In genomic region chr20:17735206-17735804, GRCh38 we compare ENCODE assay signal across 14 cellular contexts. TPM values are rescaled to one million over a fixed set of nuclear protein-coding genes. Genes with fewer than 3 reads are reported as not detected.
DNase-seq lines count a peak whose midpoint lies in the region; ATAC-seq, FAIRE-seq and TF ChIP-seq lines count a peak whose summit lies in the region.
"Had no signal": no experiment of that assay in that cellular context is flagged by ENCODE, and none has a peak within 500 bp of the region (broad histone marks: within the 10 kb centered on the region; RNA-seq: fewer than 3 reads in every experiment).

No MANE protein-coding gene starts in this region.

- no peaks in the 10 kb centered on the region for H3K23me2 ChIP-seq in H1 (ENCODE audit: low read depth, low read length)

- H3K79me2 ChIP-seq in H1 (ENCODE audit: control insufficient read depth in 1 of 2, insufficient read depth in 2 of 2, low read length in 2 of 2): no peaks in the 10 kb centered on the region

- peaks cover 3% of the 10 kb centered on the region for H3K9me3 Mint-ChIP-seq in natural killer cell treated with Interleukin-12 subunit alpha and Interleukin-12 subunit beta and Interleukin-15 and Interleukin-18, amount 100 ng/mL, for 72 hours
- H3K9me3 Mint-ChIP-seq in natural killer cell (peaks cover 2 to 3% of the 10 kb centered on the region in 2 donors), mesothelial cell of epicardium (peaks cover 29% of the 10 kb centered on the region)
- no peaks in the 10 kb centered on the region for H3K9me3 Mint-ChIP-seq in activated naive CD8-positive, alpha-beta T cell treated with anti-CD3 and anti-CD28 coated beads for 36 hours

- H3K18ac ChIP-seq in H1 (ENCODE audit: extremely low read depth, low read length): no peak overlapping the region

- H3K4ac ChIP-seq in H1 (replicated peaks; ENCODE audit: insufficient read length, low read depth, low read length): no peak overlapping the region

- H3K56ac ChIP-seq in H1 (replicated peaks; ENCODE audit: insufficient read length, low read depth, low read length): no peak overlapping the region

- H2AFZ ChIP-seq in H1 (ENCODE audit: low read length): peak overlapping the region; percentile 65; the same call in 1 of the 2 replicates

- H4K8ac ChIP-seq in H1 (ENCODE audit: extremely low read depth, insufficient read depth, low read length): no peak overlapping the region

- H3K27ac Mint-ChIP-seq in natural killer cell treated with Interleukin-12 subunit alpha and Interleukin-12 subunit beta and Interleukin-15 and Interleukin-18, amount 100 ng/mL, for 72 hours: no peak overlapping the region
- H3K27ac Mint-ChIP-seq in natural killer cell: no peak overlapping the region
- peak overlapping the region; percentile 85 for H3K27ac Mint-ChIP-seq in mesothelial cell of epicardium
- H3K27ac Mint-ChIP-seq in activated naive CD8-positive, alpha-beta T cell treated with anti-CD3 and anti-CD28 coated beads for 36 hours: no peak overlapping the region

- WGBS in H1 (ENCODE audit: extremely low coverage in 1 of 2, insufficient coverage in 1 of 2, insufficient read length in 1 of 2, insufficient replicate concordance in 2 of 2, low coverage in 1 of 2, low lambda C conversion rate in 2 of 2, missing lambda C conversion rate in 1 of 2), 2 experiments: 87% methylated on average over 7 of the region's 9 CpGs; no CpG with 5 or more reads in 1 of the 2 experiments

- H3K27ac ChIP-seq in H1 (ENCODE audit: low read depth, low read length): no peak overlapping the region
- H3K27ac ChIP-seq: sigmoid colon had no signal

- H3K9ac ChIP-seq in H1 (replicated peaks in 1 of 4; ENCODE audit: extremely low read depth in 1 of 4, low read depth in 3 of 4, low read length in 3 of 4): no peak overlapping the region

- H3K27me3 Mint-ChIP-seq in natural killer cell treated with Interleukin-12 subunit alpha and Interleukin-12 subunit beta and Interleukin-15 and Interleukin-18, amount 100 ng/mL, for 72 hours: peaks cover 8 to 11% of the 10 kb centered on the region in 2 donors
- H3K27me3 Mint-ChIP-seq in natural killer cell (ENCODE audit: low read depth in 2 of 2) (peaks cover 7 to 8% of the 10 kb centered on the region in 2 donors), mesothelial cell of epicardium (ENCODE audit: low read depth) (no peaks in the 10 kb centered on the region)
- peaks cover 7% of the 10 kb centered on the region for H3K27me3 Mint-ChIP-seq in activated naive CD8-positive, alpha-beta T cell treated with anti-CD3 and anti-CD28 coated beads for 36 hours

- H3K36me3 ChIP-seq in H1 (ENCODE audit: control insufficient read depth in 2 of 4, insufficient read depth in 4 of 4, low read length in 3 of 4): no peaks in the 10 kb centered on the region
- H3K36me3 ChIP-seq: sigmoid colon had no signal

- H4K5ac ChIP-seq in H1 (ENCODE audit: insufficient read length, low read depth, low read length): no peak overlapping the region

- H2BK120ac ChIP-seq in H1 (replicated peaks; ENCODE audit: low read depth, low read length): no peak overlapping the region

- H3K4me1 ChIP-seq in H1 (replicated peaks in 1 of 4; ENCODE audit: control insufficient read depth in 3 of 4, insufficient read depth in 4 of 4, low read length in 3 of 4): peaks cover 0 to 3% (median 3%) of the 10 kb centered on the region in 4 experiments; a peak in 3 of 7 replicates

- no peaks in the 10 kb centered on the region for H3K27me3 ChIP-seq in H1 (replicated peaks in 1 of 4; ENCODE audit: control insufficient read depth in 3 of 4, extremely low read depth in 1 of 4, insufficient read depth in 3 of 4, low read length in 3 of 4)
- H3K27me3 ChIP-seq: sigmoid colon had no signal

- no peak overlapping the region for H4K91ac ChIP-seq in H1 (replicated peaks; ENCODE audit: insufficient read length, low read length)

- FAIRE-seq in H1 (lab: Jason Lieb, UNC): no peak
- FAIRE-seq: A204.1 had no signal

- H3K14ac ChIP-seq in H1 (ENCODE audit: insufficient read length): no peak overlapping the region

- H3K4me1 Mint-ChIP-seq in natural killer cell treated with Interleukin-12 subunit alpha and Interleukin-12 subunit beta and Interleukin-15 and Interleukin-18, amount 100 ng/mL, for 72 hours (ENCODE audit: low read depth in 2 of 2): peaks cover 0 to 3% of the 10 kb centered on the region in 2 donors
- H3K4me1 Mint-ChIP-seq in natural killer cell (no peaks in the 10 kb centered on the region), mesothelial cell of epicardium (peaks cover 20% of the 10 kb centered on the region)
- H3K4me1 Mint-ChIP-seq in activated naive CD8-positive, alpha-beta T cell treated with anti-CD3 and anti-CD28 coated beads for 36 hours: no peaks in the 10 kb centered on the region

- H3K4me3 Mint-ChIP-seq in natural killer cell treated with Interleukin-12 subunit alpha and Interleukin-12 subunit beta and Interleukin-15 and Interleukin-18, amount 100 ng/mL, for 72 hours: no peak overlapping the region
- H3K4me3 Mint-ChIP-seq in natural killer cell (no peak overlapping the region), mesothelial cell of epicardium (no peak overlapping the region)
- no peak overlapping the region for H3K4me3 Mint-ChIP-seq in activated naive CD8-positive, alpha-beta T cell treated with anti-CD3 and anti-CD28 coated beads for 36 hours

- intact Hi-C loops in natural killer cell (cut with micrococcal nuclease): no loop called here

- H2BK12ac ChIP-seq in H1 (ENCODE audit: low read depth, low read length): peak overlapping the region; percentile 45; the same call in 1 of the 2 replicates

- no peak for TF ChIP-seq CTCF in natural killer cell (IDR thresholded peaks at IDR 0.05)
- TF ChIP-seq CTCF in H1 (IDR thresholded peaks at IDR 0.05; ENCODE audit: control extremely low read depth in 1 of 3, insufficient read depth in 1 of 3, low read depth in 1 of 3, low read length in 3 of 3): no peak
- no peak for TF ChIP-seq CTCF in mesothelial cell of epicardium (IDR thresholded peaks at IDR 0.05; ENCODE audit: unreplicated experiment)
- no peak for TF ChIP-seq CTCF in GM10248 (IDR thresholded peaks at IDR 0.05; ENCODE audit: control extremely low read depth, extremely low read depth, low read depth, missing control alignments)

- no peak overlapping the region for H2AK5ac ChIP-seq in H1 (ENCODE audit: low read depth, low read length)

- POLR2A ChIA-PET in H1 (lab: Charles Lee; ENCODE audit: partially characterized antibody) (interaction anchor here (1.0 kb wide), 1 partner anchor 203 kb away, joined by 3 read pairs; no protein-coding TSS in a partner anchor), GM10248 (lab: Yijun Ruan, JAX) (no interaction called here)

- H4K20me1 ChIP-seq in H1 (replicated peaks in 1 of 2; ENCODE audit: control insufficient read depth in 1 of 2, insufficient read depth in 2 of 2, low read length in 2 of 2): no peaks in the 10 kb centered on the region

- H3K4me2 ChIP-seq in H1 (ENCODE audit: insufficient read depth in 1 of 2, low read depth in 2 of 2, low read length in 2 of 2): no peak overlapping the region

- no peak overlapping the region for H2BK15ac ChIP-seq in H1 (ENCODE audit: low read length)

- peak; percentile 1 for DNase-seq in natural killer cell treated with Interleukin-12 subunit alpha and Interleukin-12 subunit beta and Interleukin-15 and Interleukin-18, amount 100 ng/mL, for 72 hours (ENCODE audit: low spot score)
- DNase-seq in natural killer cell (no peak), H1 (ENCODE audit: low read depth in 1 of 2, low spot score in 2 of 2) (no peak), mesothelial cell of epicardium (ENCODE audit: low spot score in 2 of 2, unreplicated experiment in 2 of 2) (no peak), NCI-H748 (lab: John Stamatoyannopoulos, UW; ENCODE audit: unreplicated experiment) (no peak), GM10248 (ENCODE audit: extremely low spot score) (no peak)
- DNase-seq in activated naive CD8-positive, alpha-beta T cell treated with anti-CD3 and anti-CD28 coated beads for 36 hours: no peak
- DNase-seq: effector CD8-positive, alpha-beta T cell; NCI-H446 treated with DMSO at 0.1 percent for 48 hours; RPMI8226; sigmoid colon had no signal

- no peak overlapping the region for H3K23ac ChIP-seq in H1 (ENCODE audit: insufficient read length)

- no peak overlapping the region for H2BK20ac ChIP-seq in H1 (ENCODE audit: low read length)

- CTCF ChIA-PET in H1 (lab: Charles Lee; ENCODE audit: partially characterized antibody) (interaction anchor here (1.0 kb wide), 1 partner anchor 9 kb away, joined by 5 read pairs; no protein-coding TSS in a partner anchor), GM10248 (lab: Yijun Ruan, JAX) (no interaction called here)

- H3K4me3 ChIP-seq in H1 (ENCODE audit: extremely low read depth in 1 of 4, insufficient read depth in 2 of 4, low read depth in 3 of 4, low read length in 4 of 4): no peak overlapping the region
- H3K4me3 ChIP-seq: sigmoid colon had no signal

- no peak for ATAC-seq in natural killer cell treated with Interleukin-12 subunit alpha and Interleukin-12 subunit beta and Interleukin-15 and Interleukin-18, amount 100 ng/mL, for 72 hours
- ATAC-seq in natural killer cell (no peak), GM19035 (IDR thresholded peaks at IDR 0.05; ENCODE audit: unreplicated experiment) (no peak)

- no peak for TF ChIP-seq EP300 in H1 (IDR thresholded peaks at IDR 0.05; ENCODE audit: borderline replicate concordance in 1 of 2, low read depth in 2 of 2, low read length in 2 of 2)

- no peak for TF ChIP-seq POLR2A in H1 (IDR thresholded peaks at IDR 0.05; ENCODE audit: control extremely low read depth in 1 of 2, low read depth in 2 of 2, low read length in 2 of 2)

- H3K9me3 ChIP-seq in H1 (ENCODE audit: insufficient read depth in 2 of 2, low read depth in 1 of 2, low read length in 1 of 2): peaks cover 6 to 7% of the 10 kb centered on the region in 2 experiments; a peak in 3 of 4 replicates
- H3K9me3 ChIP-seq: sigmoid colon had no signal

- no peaks in the 10 kb centered on the region for H3K36me3 Mint-ChIP-seq in natural killer cell treated with Interleukin-12 subunit alpha and Interleukin-12 subunit beta and Interleukin-15 and Interleukin-18, amount 100 ng/mL, for 72 hours
- H3K36me3 Mint-ChIP-seq in natural killer cell (no peaks in the 10 kb centered on the region), mesothelial cell of epicardium (no peaks in the 10 kb centered on the region)
- no peaks in the 10 kb centered on the region for H3K36me3 Mint-ChIP-seq in activated naive CD8-positive, alpha-beta T cell treated with anti-CD3 and anti-CD28 coated beads for 36 hours

- H2BK5ac ChIP-seq in H1 (ENCODE audit: low read depth, low read length): peak overlapping the region; percentile 56; the same call in 1 of the 2 replicates

- no peak for TF ChIP-seq RAD21 in H1 (IDR thresholded peaks at IDR 0.05 in 1 of 2, conservative IDR thresholded peaks at IDR 0.05 in 1 of 2; ENCODE audit: low read depth in 2 of 2, low read length in 2 of 2)

- H3K79me1 ChIP-seq in H1 (ENCODE audit: low read depth, low read length): no peaks in the 10 kb centered on the region

RNA-seq across cellular contexts. Expression of gene BANF2, which starts 35.5 kb away (rescaled TPM):
- total RNA-seq in natural killer cell treated with Interleukin-12 subunit alpha and Interleukin-12 subunit beta and Interleukin-15 and Interleukin-18, amount 100 ng/mL, for 72 hours: not detected
- not detected for total RNA-seq in natural killer cell
- total RNA-seq in H1 (2021; fragmentation: NEBNext Ultra II Directional; extraction: Animal tissue kit (Norgen Biotek cat#: 25700)): not detected in 2 replicates
- polyA plus RNA-seq in H1 (2011; rRNA removed): not detected in 2 replicates
- polyA plus RNA-seq in H1 (2011; cell fraction: cytosol; rRNA removed): not detected
- polyA plus RNA-seq in H1 (2011; cell fraction: nucleus; rRNA removed): not detected
- polyA plus RNA-seq in H1 (2012, experiment 1 of 2): not detected in 4 replicates
- not detected for polyA plus RNA-seq in H1 (2012, experiment 2 of 2)
- polyA plus RNA-seq in H1 (2013, experiment 1 of 2): not detected
- polyA plus RNA-seq in H1 (2013, experiment 2 of 2): not detected
- polyA minus RNA-seq in H1 (2011; rRNA and poly(A)+ RNA removed): not detected in 2 replicates
- not detected for polyA minus RNA-seq in H1 (2011; cell fraction: cytosol; rRNA and poly(A)+ RNA removed)
- not detected for polyA minus RNA-seq in H1 (2011; cell fraction: nucleus; rRNA and poly(A)+ RNA removed)
- not detected in 3 replicates for total RNA-seq in mesothelial cell of epicardium
- not detected for total RNA-seq in activated naive CD8-positive, alpha-beta T cell treated with anti-CD3 and anti-CD28 coated beads for 36 hours
- total RNA-seq: sigmoid colon, temporal lobe had no signal
- polyA plus RNA-seq: sigmoid colon had no signal

RNA-seq across cellular contexts. Expression of gene RRBP1, which starts 53.3 kb away (rescaled TPM):
- 100 to 1,000 TPM; 113 to 134 TPM for total RNA-seq in natural killer cell treated with Interleukin-12 subunit alpha and Interleukin-12 subunit beta and Interleukin-15 and Interleukin-18, amount 100 ng/mL, for 72 hours
- 10 to 100 TPM; 88.3 to 95.4 (median 90.1) TPM for total RNA-seq in natural killer cell
- 153 and 157 TPM in 2 replicates for total RNA-seq in H1 (2021; fragmentation: NEBNext Ultra II Directional; extraction: Animal tissue kit (Norgen Biotek cat#: 25700))
- polyA plus RNA-seq in H1 (2011; rRNA removed): 15.9 and 20.2 TPM in 2 replicates
- polyA plus RNA-seq in H1 (2011; cell fraction: cytosol; rRNA removed): 37.4 TPM
- 71.6 TPM for polyA plus RNA-seq in H1 (2011; cell fraction: nucleus; rRNA removed)
- polyA plus RNA-seq in H1 (2012, experiment 1 of 2): 82.9 to 111 TPM (median 107 TPM) in 4 replicates
- 24.2 TPM for polyA plus RNA-seq in H1 (2012, experiment 2 of 2)
- polyA plus RNA-seq in H1 (2013, experiment 1 of 2): 178 TPM
- 185 TPM for polyA plus RNA-seq in H1 (2013, experiment 2 of 2)
- polyA minus RNA-seq in H1 (2011; rRNA and poly(A)+ RNA removed): 25.7 and 32.9 TPM in 2 replicates
- 45.1 TPM for polyA minus RNA-seq in H1 (2011; cell fraction: cytosol; rRNA and poly(A)+ RNA removed)
- polyA minus RNA-seq in H1 (2011; cell fraction: nucleus; rRNA and poly(A)+ RNA removed): 40.6 TPM
- 211 to 212 TPM (median 211 TPM) in 3 replicates for total RNA-seq in mesothelial cell of epicardium
- 10 to 100 TPM; 24.0 to 26.5 TPM for total RNA-seq in activated naive CD8-positive, alpha-beta T cell treated with anti-CD3 and anti-CD28 coated beads for 36 hours
